1 cellular context compared by ENCODE assay signal in genomic region chrX:23626651-23627050, GRCh38.
TF ChIP-seq lines count a peak whose summit lies in the region.

No MANE protein-coding gene starts in this region.

TF ChIP-seq in A549, 52 proteins besides CTCF, POLR2A, EP300 and RAD21 (continued from another document):
- TF ChIP-seq USF2 (IDR thresholded peaks at IDR 0.05) (no peak), RCOR1 (IDR thresholded peaks at IDR 0.05; ENCODE audit: low read depth, low read length) (no peak), MYC (IDR thresholded peaks at IDR 0.05; ENCODE audit: borderline replicate concordance, low read length) (no peak), HDAC2 (IDR thresholded peaks at IDR 0.05) (no peak), RARB (CRISPR knock-in tag; IDR thresholded peaks at IDR 0.05) (no peak)
TF ChIP-seq in A549: peak in this region for 0.
